15 cellular contexts compared by ENCODE assay signal in the genomic region with DNA sequence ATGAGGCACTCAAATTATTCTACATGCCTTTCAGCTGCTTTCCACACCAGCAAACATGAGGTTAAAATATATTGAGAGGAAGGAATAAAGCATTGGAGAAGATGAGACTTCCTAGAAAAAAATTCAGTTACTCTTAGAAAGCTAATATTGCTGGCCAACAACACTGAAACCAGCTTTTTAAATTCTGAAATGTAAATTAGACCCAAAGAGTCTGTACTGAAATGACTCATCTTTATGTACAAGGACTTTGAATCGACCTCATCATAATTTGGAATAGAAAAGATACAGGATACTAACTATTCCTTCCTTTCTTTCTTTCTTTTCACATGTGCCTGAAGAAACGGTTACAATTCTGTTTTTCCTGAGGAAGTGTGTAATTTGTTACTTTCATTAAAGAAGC. TPM values are rescaled to one million over a fixed set of nuclear protein-coding genes. Genes with fewer than 3 reads are reported as not detected.
DNase-seq lines count a peak whose midpoint lies in the region; ATAC-seq and TF ChIP-seq lines count a peak whose summit lies in the region.
"Had no signal": no experiment of that assay in that cellular context is flagged by ENCODE, and none has a peak within 500 bp of the region (broad histone marks: within the 10 kb centered on the region; RNA-seq: fewer than 3 reads in every experiment).

No MANE protein-coding gene starts in this region.

- ATAC-seq in GM19372 (IDR thresholded peaks at IDR 0.05; ENCODE audit: low read depth, unreplicated experiment): peak; percentile 61
- ATAC-seq in HG02642 (IDR thresholded peaks at IDR 0.05; ENCODE audit: poor library complexity, unreplicated experiment): peak; percentile 61
- ATAC-seq in HG03354 (IDR thresholded peaks at IDR 0.05; ENCODE audit: poor library complexity, severe bottlenecking, unreplicated experiment): peak; percentile 70
- ATAC-seq in omental fat pad (ENCODE audit: low FRiP score): no peak

- DNase-seq in GM13977 (ENCODE audit: low spot score) (peak; percentile 33), NCI-H2029 (lab: John Stamatoyannopoulos, UW) (no peak), omental fat pad (ENCODE audit: low spot score) (no peak), GM20000 (ENCODE audit: low spot score) (no peak)
- DNase-seq in stimulated activated CD4-positive, alpha-beta T cell treated with anti-CD3 and anti-CD28 coated beads, Interleukin-2, amount 100 ng/mL, for 24 hours: no peak
- DNase-seq: activated CD4-positive, CD25-positive, alpha-beta regulatory T cell treated with anti-CD3 and anti-CD28 coated beads, Interleukin-2, amount 50 U/mL, for 72 hours; activated naive CD4-positive, alpha-beta T cell treated with anti-CD3 and anti-CD28 coated beads, Interleukin-2, amount 50 U/mL, for 16 hours; COR-L47; GM23248; NCI-H2081 treated with DMSO at 0.1 percent for 48 hours; NCI-H82; stimulated activated CD4-positive, alpha-beta T cell treated with anti-CD3 and anti-CD28 coated beads, Interleukin-4, amount 100 ng/mL, for 24 hours had no signal

- in situ Hi-C loops in GM13977 (cut with MboI; ENCODE audit: low pct_unique_long_range_greater_than_20kb, low sequenced_read_pairs, unreplicated experiment): no loop called here

- no peak for TF ChIP-seq CTCF in GM13977 (IDR thresholded peaks at IDR 0.05; ENCODE audit: extremely low read depth, insufficient read depth, missing control alignments)
- no peak for TF ChIP-seq CTCF in omental fat pad (IDR thresholded peaks at IDR 0.05)
- no peak for TF ChIP-seq CTCF in GM20000 (IDR thresholded peaks at IDR 0.05; ENCODE audit: extremely low read depth, missing control alignments)

RNA-seq across cellular contexts. Expression of a gene that starts 6.5 kb away (rescaled TPM):
- 100 to 1,000 TPM in 1 of 4 donors, 10 to 100 TPM in 3; 36.2 to 340 (median 66.4) TPM for total RNA-seq in omental fat pad

RNA-seq across cellular contexts. Expression of a gene that starts 31.6 kb away (rescaled TPM):
- 10 to 100 TPM in 1 of 4 donors, 1 to 10 TPM in 3; 5.4 to 16.4 (median 6.6) TPM for total RNA-seq in omental fat pad
